ENCODE assay signal across 9 cellular contexts in the genomic region with DNA sequence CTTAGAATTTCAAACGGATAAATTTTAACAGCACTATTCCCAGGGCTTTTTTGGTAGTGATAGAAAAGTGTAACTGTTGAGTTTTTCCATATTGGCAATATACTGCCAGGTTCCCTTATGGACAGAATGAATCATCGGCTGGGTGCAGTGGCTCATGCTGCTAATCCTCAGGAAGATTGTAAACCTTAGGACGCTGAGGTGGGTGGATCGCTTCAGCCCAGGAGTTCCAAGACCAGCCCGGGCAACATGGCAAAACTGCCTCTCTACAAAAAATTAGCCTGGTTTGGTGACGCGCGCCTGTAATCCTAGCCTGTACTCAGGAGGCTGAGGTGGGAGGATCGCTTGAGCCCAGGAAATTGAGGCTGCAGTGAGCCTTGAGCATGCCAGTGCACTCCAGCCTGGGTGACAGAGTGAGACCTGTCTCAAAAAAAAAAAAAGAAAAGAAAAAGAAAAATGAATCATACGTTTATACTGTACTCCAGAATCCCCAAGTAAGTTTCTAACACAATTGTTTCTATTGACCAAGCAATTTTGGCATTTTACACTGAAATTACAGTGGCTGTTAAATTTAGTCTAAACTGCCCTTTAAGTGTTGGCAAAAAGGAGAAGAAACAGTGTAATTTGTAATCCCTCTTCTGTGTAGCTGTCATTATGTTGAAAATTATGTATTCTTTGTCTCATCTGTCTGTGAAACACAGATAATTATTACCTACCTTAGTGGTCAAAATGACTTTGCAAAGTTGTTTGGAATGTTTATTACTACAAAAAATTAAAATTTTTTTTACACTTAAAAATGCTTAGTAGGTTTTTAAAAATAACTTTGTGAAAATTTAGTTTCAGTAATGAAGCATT. TPM values are rescaled to one million over a fixed set of nuclear protein-coding genes. Genes with fewer than 3 reads are reported as not detected.
DNase-seq lines count a peak whose midpoint lies in the region; ATAC-seq and TF ChIP-seq lines count a peak whose summit lies in the region.
"Had no signal": no experiment of that assay in that cellular context is flagged by ENCODE, and none has a peak within 500 bp of the region (broad histone marks: within the 10 kb centered on the region; RNA-seq: fewer than 3 reads in every experiment).

No MANE protein-coding gene starts in this region.

- no peaks in the 10 kb centered on the region for H3K9me3 ChIP-seq in HUES6 (ENCODE audit: control insufficient read depth, insufficient read depth, low read depth, low read length)

- no TSS peak for BruUV-seq in Calu3 (replicated peaks; lab: Mats Ljungman, UMichigan)

- no peaks in the 10 kb centered on the region for H3K27me3 ChIP-seq in HUES6 (ENCODE audit: control insufficient read depth, insufficient read depth, low read length)

- no peaks in the 10 kb centered on the region; the same call in 1 of the 2 replicates for H3K4me1 ChIP-seq in HUES6 (ENCODE audit: control insufficient read depth, insufficient read depth, low read length)

- TF ChIP-seq CTCF in Calu3 (IDR thresholded peaks at IDR 0.05; ENCODE audit: unreplicated experiment), result no peak
- TF ChIP-seq CTCF in mesothelial cell of epicardium (IDR thresholded peaks at IDR 0.05; ENCODE audit: unreplicated experiment), result no peak

- H3K9me3 Mint-ChIP-seq in Calu3 (ENCODE audit: low read depth, unreplicated experiment) (no peaks in the 10 kb centered on the region), mesothelial cell of epicardium (no peaks in the 10 kb centered on the region)

- no peaks in the 10 kb centered on the region for H3K36me3 ChIP-seq in HUES6 (ENCODE audit: control insufficient read depth, insufficient read depth, low read length)

- no peak overlapping the region for H3K27ac Mint-ChIP-seq in Calu3 (ENCODE audit: unreplicated experiment)
- H3K27ac Mint-ChIP-seq in mesothelial cell of epicardium, result no peak overlapping the region

- intact Hi-C loops in Calu3 (cut with micrococcal nuclease; ENCODE audit: unreplicated experiment), result no loop called here

- H3K4me3 Mint-ChIP-seq in Calu3 (ENCODE audit: low read depth, unreplicated experiment) (peak overlapping the region; percentile 88), mesothelial cell of epicardium (peak overlapping the region; percentile 100)

- H3K27me3 Mint-ChIP-seq in Calu3 (ENCODE audit: unreplicated experiment), result no peaks in the 10 kb centered on the region
- H3K27me3 Mint-ChIP-seq in mesothelial cell of epicardium (ENCODE audit: low read depth), result no peaks in the 10 kb centered on the region

- CTCF ChIA-PET in Calu3 (lab: Charles Lee), result no interaction called here

- no peaks in the 10 kb centered on the region for H3K4me1 Mint-ChIP-seq in Calu3 (ENCODE audit: low read depth, unreplicated experiment)
- H3K4me1 Mint-ChIP-seq in mesothelial cell of epicardium, result peaks cover 27% of the 10 kb centered on the region

- peak overlapping the region; percentile 87 for H3K4me3 ChIP-seq in HUES6 (ENCODE audit: low read depth, low read length)

- DNase-seq in Calu3, result peak; percentile 14
- DNase-seq in amniotic epithelial cell (ENCODE audit: low read depth), result peak; percentile 35
- DNase-seq in mesothelial cell of epicardium (ENCODE audit: low spot score in 2 of 2, unreplicated experiment in 2 of 2), result no peak
- DNase-seq in AML-193 (lab: John Stamatoyannopoulos, UW), result no peak
- no peak for DNase-seq in activated CD8-positive, alpha-beta memory T cell treated with anti-CD3 and anti-CD28 coated beads, Interleukin-2, amount 50 U/mL, for 48 hours
- DNase-seq in NCI-H1436 (lab: John Stamatoyannopoulos, UW), result no peak
- DNase-seq: cortex of kidney had no signal

- peaks cover 28% of the 10 kb centered on the region for H3K36me3 Mint-ChIP-seq in Calu3 (ENCODE audit: insufficient read depth, unreplicated experiment)
- H3K36me3 Mint-ChIP-seq in mesothelial cell of epicardium, result peaks cover 3% of the 10 kb centered on the region

- H3K27ac ChIP-seq in HUES6 (ENCODE audit: low read depth, low read length), result no peak overlapping the region

- H3K9ac ChIP-seq in HUES6 (ENCODE audit: low read length), result no peak overlapping the region

- no peak for ATAC-seq in GM18511 (IDR thresholded peaks at IDR 0.05; ENCODE audit: unreplicated experiment)

RNA-seq across cellular contexts. Expression of gene SLC30A9, which starts 1.8 kb away (rescaled TPM):
- 43.4 and 45.5 TPM in 2 replicates for total RNA-seq in Calu3 (2022)
- total RNA-seq in mesothelial cell of epicardium, result 55.8 to 59.2 TPM (median 57.9 TPM) in 3 replicates

RNA-seq across cellular contexts. Expression of gene DCAF4L1, which starts 10.6 kb away (rescaled TPM):
- 0.68 and 1.0 TPM in 2 replicates for total RNA-seq in Calu3 (2022)
- 0.09 to 0.11 TPM in 2 of 3 replicates, not detected in the other for total RNA-seq in mesothelial cell of epicardium

RNA-seq across cellular contexts. Expression of gene TMEM33, which starts 56.9 kb away (rescaled TPM):
- total RNA-seq in Calu3 (2022), result 67.3 and 68.3 TPM in 2 replicates
- total RNA-seq in mesothelial cell of epicardium, result 48.2 to 49.5 TPM (median 49.0 TPM) in 3 replicates

Comparison
In these comparisons a context has a peak if more than half of its experiments do, and no peak if none do; other contexts are left out.
1. DNase-seq: peak in Calu3 (single experiment) and amniotic epithelial cell (single experiment); none in mesothelial cell of epicardium (0 of 2), AML-193 (0 of 2), activated CD8-positive, alpha-beta memory T cell treated with anti-CD3 and anti-CD28 coated beads, Interleukin-2, amount 50 U/mL, for 48 hours (single experiment) and NCI-H1436 (single experiment).